ENCODE assay signal across 12 cellular contexts in the genomic region with DNA sequence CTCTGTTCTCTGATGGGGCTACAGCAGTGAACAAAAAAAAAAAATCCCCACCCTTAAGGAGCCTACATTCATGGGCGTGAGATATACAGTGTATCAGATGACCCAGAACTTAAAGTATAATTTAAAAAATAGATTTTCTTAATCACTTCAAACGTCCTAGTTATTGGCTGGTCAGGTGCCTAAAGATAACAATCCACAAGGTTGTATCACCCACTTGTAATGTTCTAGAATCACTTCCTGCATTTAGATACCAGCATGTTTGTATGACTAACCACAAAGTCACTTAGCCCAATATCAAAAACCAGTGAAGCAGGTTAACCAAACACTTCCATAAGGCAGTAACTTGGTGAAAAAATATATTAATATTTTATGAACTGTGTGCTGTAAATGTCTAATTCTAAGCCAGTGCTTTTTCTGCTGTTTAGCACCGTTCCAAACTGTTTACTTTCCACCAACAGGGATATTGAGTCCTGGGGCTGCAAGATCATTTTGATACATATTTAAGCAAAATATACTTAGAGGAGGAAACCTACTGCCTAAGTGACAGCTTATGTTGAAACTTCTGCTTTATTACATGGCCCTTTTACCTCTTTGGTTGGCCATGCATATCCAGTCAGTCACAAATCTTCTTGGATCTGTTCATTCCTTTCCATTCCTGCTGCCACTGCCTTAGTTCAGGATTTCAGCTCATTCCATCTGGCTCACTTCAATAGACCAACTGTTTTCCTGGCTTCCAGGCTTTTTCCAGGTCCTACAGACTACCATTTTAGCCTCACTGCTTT. TPM values are rescaled to one million over a fixed set of nuclear protein-coding genes. Genes with fewer than 3 reads are reported as not detected.
DNase-seq lines count a peak whose midpoint lies in the region; ATAC-seq and TF ChIP-seq lines count a peak whose summit lies in the region.
"Had no signal": no experiment of that assay in that cellular context is flagged by ENCODE, and none has a peak within 500 bp of the region (broad histone marks: within the 10 kb centered on the region; RNA-seq: fewer than 3 reads in every experiment).

No MANE protein-coding gene starts in this region.

- H2AFZ ChIP-seq in PC-9 (peak overlapping the region; percentile 25; the same call in 1 of the 2 replicates), SK-N-SH (ENCODE audit: low read depth) (no peak overlapping the region), OCI-LY7 (ENCODE audit: low read length) (no peak overlapping the region)

- H3K27me3 Mint-ChIP-seq in stimulated activated naive CD8-positive, alpha-beta T cell treated with anti-CD3 and anti-CD28 coated beads, Interleukin-15, amount 100 ng/mL, for 72 hours = no peaks in the 10 kb centered on the region
- H3K27me3 Mint-ChIP-seq in effector memory CD8-positive, alpha-beta T cell = no peaks in the 10 kb centered on the region
- H3K27me3 Mint-ChIP-seq in mesothelial cell of epicardium (ENCODE audit: low read depth) = no peaks in the 10 kb centered on the region

- no peaks in the 10 kb centered on the region for H4K20me1 ChIP-seq in PC-9 (ENCODE audit: insufficient read depth)
- no peaks in the 10 kb centered on the region for H4K20me1 ChIP-seq in SK-N-SH (ENCODE audit: insufficient read depth)
- no peaks in the 10 kb centered on the region for H4K20me1 ChIP-seq in OCI-LY7 (ENCODE audit: insufficient read depth, low read length)

- H3K27me3 ChIP-seq in PC-9 (ENCODE audit: insufficient read depth, low read depth) (no peaks in the 10 kb centered on the region), SK-N-SH (ENCODE audit: insufficient read depth) (no peaks in the 10 kb centered on the region; the same call in 1 of the 2 replicates)

- CTCF ChIA-PET in PC-9 (lab: Charles Lee) = no interaction called here
- CTCF ChIA-PET in SK-N-SH (lab: Yijun Ruan, JAX) = no interaction called here
- CTCF ChIA-PET in OCI-LY7 (lab: Charles Lee; ENCODE audit: unreplicated experiment) = no interaction called here

- intact Hi-C loops in PC-9 (cut with micrococcal nuclease; ENCODE audit: unreplicated experiment) = loop anchor here (5.0 to 10.0 kb wide), 4 partner anchors 84 to 529 kb away; a partner anchor contains a TSS
- intact Hi-C loops in OCI-LY7 (cut with micrococcal nuclease; ENCODE audit: unreplicated experiment) = loop anchor here (10.0 kb wide), 2 partner anchors 176 to 666 kb away; no protein-coding TSS in a partner anchor

- H3K4me2 ChIP-seq in PC-9 (peak overlapping the region; percentile 59), SK-N-SH (no peak overlapping the region), OCI-LY7 (ENCODE audit: low read length) (no peak overlapping the region)

- DNase-seq in stimulated activated naive CD8-positive, alpha-beta T cell treated with anti-CD3 and anti-CD28 coated beads, Interleukin-15, Interleukin-2, amounts not matched to agents 100 U/mL and 50 U/mL, for 24 hours = no peak
- DNase-seq in stimulated activated naive CD8-positive, alpha-beta T cell treated with anti-CD3 and anti-CD28 coated beads, Interleukin-15, amount 100 ng/mL, for 72 hours = no peak
- DNase-seq in PC-9 (peak in 1 of 2 experiments; percentile 95), SK-N-SH (no peak), mesothelial cell of epicardium (ENCODE audit: low spot score in 2 of 2, unreplicated experiment in 2 of 2) (no peak), OCI-LY7 (ENCODE audit: low spot score) (no peak)
- DNase-seq in effector memory CD8-positive, alpha-beta T cell = no peak
- DNase-seq: lower lobe of right lung, NCI-H1436 had no signal

- peaks cover 9% of the 10 kb centered on the region; the same call in 1 of the 2 replicates for H3K9me3 ChIP-seq in PC-9 (ENCODE audit: insufficient read depth, low read depth)
- H3K9me3 ChIP-seq in SK-N-SH = no peaks in the 10 kb centered on the region
- H3K9me3 ChIP-seq in OCI-LY7 (ENCODE audit: low read length) = no peaks in the 10 kb centered on the region
- H3K9me3 ChIP-seq: lower lobe of right lung had no signal

- no peaks in the 10 kb centered on the region for H3K9me3 Mint-ChIP-seq in stimulated activated naive CD8-positive, alpha-beta T cell treated with anti-CD3 and anti-CD28 coated beads, Interleukin-15, amount 100 ng/mL, for 72 hours
- no peaks in the 10 kb centered on the region for H3K9me3 Mint-ChIP-seq in effector memory CD8-positive, alpha-beta T cell
- H3K9me3 Mint-ChIP-seq in mesothelial cell of epicardium = peaks cover 18% of the 10 kb centered on the region
- H3K9me3 Mint-ChIP-seq: brain had no signal

- no TSS peak for BruUV-seq in PC-9 (replicated peaks; lab: Mats Ljungman, UMichigan)
- no TSS peak for BruUV-seq in OCI-LY7 (replicated peaks; lab: Mats Ljungman, UMichigan)

- TF ChIP-seq CTCF in PC-9 (conservative IDR thresholded peaks at IDR 0.05) (no peak), SK-N-SH (IDR thresholded peaks at IDR 0.05) (no peak), mesothelial cell of epicardium (IDR thresholded peaks at IDR 0.05; ENCODE audit: unreplicated experiment) (no peak), OCI-LY7 (conservative IDR thresholded peaks at IDR 0.05; ENCODE audit: low read length) (no peak)

- H3K9ac ChIP-seq in SK-N-SH = no peak overlapping the region

- no peak for TF ChIP-seq RAD21 in SK-N-SH (IDR thresholded peaks at IDR 0.05; ENCODE audit: low read length)

- H3K36me3 ChIP-seq in PC-9 (ENCODE audit: low read depth) = no peaks in the 10 kb centered on the region
- H3K36me3 ChIP-seq in SK-N-SH (replicated peaks in 1 of 2; ENCODE audit: control insufficient read depth in 1 of 2, insufficient read depth in 2 of 2, low read length in 1 of 2) = no peaks in the 10 kb centered on the region
- peaks cover 32% of the 10 kb centered on the region for H3K36me3 ChIP-seq in OCI-LY7 (ENCODE audit: insufficient read depth, low read length)

- H3K4me1 ChIP-seq in PC-9 (replicated peaks; ENCODE audit: insufficient read depth) (peaks cover 17% of the 10 kb centered on the region), SK-N-SH (ENCODE audit: control insufficient read depth in 1 of 2, insufficient read depth in 2 of 2, low read depth in 1 of 2, low read length in 1 of 2) (no peaks in the 10 kb centered on the region; a peak in 1 of 4 replicates), OCI-LY7 (ENCODE audit: insufficient read depth, low read length, poor library complexity, severe bottlenecking) (peaks cover 18% of the 10 kb centered on the region)
- H3K4me1 ChIP-seq: lower lobe of right lung had no signal

- no peaks in the 10 kb centered on the region for H3K9me2 ChIP-seq in PC-9 (ENCODE audit: insufficient read depth)
- H3K9me2 ChIP-seq in SK-N-SH = no peaks in the 10 kb centered on the region
- H3K9me2 ChIP-seq in OCI-LY7 (ENCODE audit: insufficient read depth, low read length) = no peaks in the 10 kb centered on the region

- H3K4me3 ChIP-seq in PC-9 (no peak overlapping the region), SK-N-SH (ENCODE audit: low read depth in 2 of 2, low read length in 1 of 2) (no peak overlapping the region), OCI-LY7 (ENCODE audit: low read depth, low read length, poor library complexity, severe bottlenecking) (no peak overlapping the region)
- H3K4me3 ChIP-seq: lower lobe of right lung had no signal

- no peak overlapping the region for H3K4me3 Mint-ChIP-seq in stimulated activated naive CD8-positive, alpha-beta T cell treated with anti-CD3 and anti-CD28 coated beads, Interleukin-15, amount 100 ng/mL, for 72 hours
- H3K4me3 Mint-ChIP-seq in effector memory CD8-positive, alpha-beta T cell = peak overlapping the region; percentile 53
- H3K4me3 Mint-ChIP-seq in mesothelial cell of epicardium = no peak overlapping the region
- H3K4me3 Mint-ChIP-seq: brain had no signal

- no peak for TF ChIP-seq EP300 in SK-N-SH (IDR thresholded peaks at IDR 0.05; ENCODE audit: borderline replicate concordance in 1 of 2, low read depth in 1 of 2, low read length in 1 of 2)

- H3F3A ChIP-seq in PC-9 (ENCODE audit: insufficient read depth, low read depth) = peaks cover 11% of the 10 kb centered on the region; the same call in 1 of the 2 replicates
- H3F3A ChIP-seq in SK-N-SH (replicated peaks; ENCODE audit: insufficient read depth) = no peaks in the 10 kb centered on the region

- H3K27ac ChIP-seq in PC-9 (peak overlapping the region; percentile 63), SK-N-SH (ENCODE audit: low read depth in 2 of 2, low read length in 1 of 2) (no peak overlapping the region), OCI-LY7 (ENCODE audit: low read depth, low read length, poor library complexity, severe bottlenecking) (no peak overlapping the region)
- H3K27ac ChIP-seq: lower lobe of right lung had no signal

- peaks cover 12% of the 10 kb centered on the region for H3K36me3 Mint-ChIP-seq in effector memory CD8-positive, alpha-beta T cell (ENCODE audit: insufficient read depth)
- H3K36me3 Mint-ChIP-seq in mesothelial cell of epicardium = no peaks in the 10 kb centered on the region
- H3K36me3 Mint-ChIP-seq: brain had no signal

- no peaks in the 10 kb centered on the region for H3K79me2 ChIP-seq in PC-9 (ENCODE audit: low read depth)
- no peaks in the 10 kb centered on the region for H3K79me2 ChIP-seq in SK-N-SH (ENCODE audit: insufficient read depth)
- H3K79me2 ChIP-seq in OCI-LY7 (ENCODE audit: insufficient read depth, low read depth, low read length) = no peaks in the 10 kb centered on the region

- peaks cover 80% of the 10 kb centered on the region for H3K4me1 Mint-ChIP-seq in stimulated activated naive CD8-positive, alpha-beta T cell treated with anti-CD3 and anti-CD28 coated beads, Interleukin-15, amount 100 ng/mL, for 72 hours
- peaks cover 36 to 37% of the 10 kb centered on the region in 2 donors for H3K4me1 Mint-ChIP-seq in effector memory CD8-positive, alpha-beta T cell (ENCODE audit: low read depth in 2 of 2)
- peaks cover 4% of the 10 kb centered on the region for H3K4me1 Mint-ChIP-seq in mesothelial cell of epicardium

- 31% methylated on average over 3 of the region's 3 CpGs for WGBS in SK-N-SH (ENCODE audit: low lambda C conversion rate)

- H3K27ac Mint-ChIP-seq in stimulated activated naive CD8-positive, alpha-beta T cell treated with anti-CD3 and anti-CD28 coated beads, Interleukin-15, amount 100 ng/mL, for 72 hours = peak overlapping the region in 1 of 2 donors; percentile 70
- H3K27ac Mint-ChIP-seq in effector memory CD8-positive, alpha-beta T cell = peak overlapping the region in 1 of 2 donors; percentile 38
- no peak overlapping the region for H3K27ac Mint-ChIP-seq in mesothelial cell of epicardium
- H3K27ac Mint-ChIP-seq: brain had no signal

- POLR2A ChIA-PET in PC-9 (lab: Charles Lee; ENCODE audit: unreplicated experiment) = no interaction called here
- POLR2A ChIA-PET in SK-N-SH (lab: Yijun Ruan, JAX) = no interaction called here
- POLR2A ChIA-PET in OCI-LY7 (lab: Charles Lee) = no interaction called here

- peak; percentile 7 for ATAC-seq in stimulated activated naive CD8-positive, alpha-beta T cell treated with anti-CD3 and anti-CD28 coated beads, Interleukin-15, Interleukin-2, amounts not matched to agents 100 U/mL and 50 U/mL, for 24 hours
- ATAC-seq in stimulated activated naive CD8-positive, alpha-beta T cell treated with anti-CD3 and anti-CD28 coated beads, Interleukin-15, amount 100 ng/mL, for 72 hours = no peak
- ATAC-seq in effector memory CD8-positive, alpha-beta T cell (replicated peaks) = peak; percentile 68
- no peak for ATAC-seq in HG03108 (IDR thresholded peaks at IDR 0.05; ENCODE audit: unreplicated experiment)

RNA-seq across cellular contexts. Expression of a gene that starts 43.3 kb away (rescaled TPM):
- total RNA-seq in PC-9 (2021) = not detected in 2 replicates
- not detected in 2 replicates for polyA plus RNA-seq in SK-N-SH (2012; rRNA removed)
- not detected in 2 replicates for polyA plus RNA-seq in SK-N-SH (2012; cell fraction: cytosol; rRNA removed)
- not detected in 2 replicates for polyA plus RNA-seq in SK-N-SH (2012; cell fraction: nucleus; rRNA removed)
- not detected in 3 replicates for total RNA-seq in mesothelial cell of epicardium
- total RNA-seq in OCI-LY7 (2014; rRNA removed; shearing (Covaris generic)) = not detected in 2 replicates
- not detected in 2 replicates for total RNA-seq in OCI-LY7 (2022)
- total RNA-seq: frontal cortex had no signal

Comparison
In these comparisons a context has a peak if more than half of its experiments do, and no peak if none do; other contexts are left out.
1. ATAC-seq: peak in stimulated activated naive CD8-positive, alpha-beta T cell treated with anti-CD3 and anti-CD28 coated beads, Interleukin-15, Interleukin-2, amounts not matched to agents 100 U/mL and 50 U/mL, for 24 hours (single experiment) and effector memory CD8-positive, alpha-beta T cell (single experiment); none in stimulated activated naive CD8-positive, alpha-beta T cell treated with anti-CD3 and anti-CD28 coated beads, Interleukin-15, amount 100 ng/mL, for 72 hours (single experiment) and HG03108 (single experiment).
2. H3K4me3 Mint-ChIP-seq: peak in effector memory CD8-positive, alpha-beta T cell (2 of 2); none in stimulated activated naive CD8-positive, alpha-beta T cell treated with anti-CD3 and anti-CD28 coated beads, Interleukin-15, amount 100 ng/mL, for 72 hours (0 of 2) and mesothelial cell of epicardium (single experiment).